In the genomic region with DNA sequence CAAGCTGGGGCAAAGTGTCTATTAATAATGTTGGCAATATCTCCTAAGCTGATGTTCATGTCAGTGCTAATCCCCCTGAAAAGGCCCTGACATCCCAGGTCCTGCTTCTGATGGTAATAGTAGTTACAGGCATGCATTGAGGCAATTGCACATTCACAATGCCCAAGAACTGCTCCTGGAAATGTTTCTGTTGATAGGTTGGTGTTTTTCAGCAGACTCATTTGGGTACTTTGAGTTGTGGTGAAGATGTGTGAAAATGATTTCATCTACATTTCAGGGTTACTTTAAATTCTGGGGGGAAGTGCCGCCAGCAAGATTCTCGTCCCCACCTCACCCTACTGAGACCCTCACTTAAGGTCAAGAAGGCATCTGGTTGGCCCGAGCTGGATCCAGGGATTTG, we compare ENCODE assay signal across 15 cellular contexts.
DNase-seq lines count a peak whose midpoint lies in the region; ATAC-seq and TF ChIP-seq lines count a peak whose summit lies in the region.
"Had no signal": no experiment of that assay in that cellular context is flagged by ENCODE, and none has a peak within 500 bp of the region (broad histone marks: within the 10 kb centered on the region; RNA-seq: fewer than 3 reads in every experiment).

No MANE protein-coding gene starts in this region.

- peaks cover 9% of the 10 kb centered on the region for H3K27me3 Mint-ChIP-seq in stimulated activated naive CD8-positive, alpha-beta T cell treated with anti-CD3 and anti-CD28 coated beads, Interleukin-15, amount 100 ng/mL, for 72 hours

- no peak for TF ChIP-seq POLR2A in upper lobe of left lung (IDR thresholded peaks at IDR 0.05)

- no peaks in the 10 kb centered on the region for H3K9me3 Mint-ChIP-seq in stimulated activated naive CD8-positive, alpha-beta T cell treated with anti-CD3 and anti-CD28 coated beads, Interleukin-15, amount 100 ng/mL, for 72 hours
- no peaks in the 10 kb centered on the region for H3K9me3 Mint-ChIP-seq in stimulated activated effector memory CD8-positive, alpha-beta T cell treated with anti-CD3 and anti-CD28 coated beads, Interleukin-12 subunit alpha, Interleukin-12 subunit beta, amount 100 ng/mL, for 72 hours
- H3K9me3 Mint-ChIP-seq: CD8-positive, alpha-beta memory T cell had no signal

- POLR2A ChIA-PET in HEK293T (lab: Yijun Ruan, JAX): no interaction called here

- H3K27ac Mint-ChIP-seq in stimulated activated naive CD8-positive, alpha-beta T cell treated with anti-CD3 and anti-CD28 coated beads, Interleukin-15, amount 100 ng/mL, for 72 hours: no peak overlapping the region
- no peak overlapping the region for H3K27ac Mint-ChIP-seq in stimulated activated effector memory CD8-positive, alpha-beta T cell treated with anti-CD3 and anti-CD28 coated beads, Interleukin-12 subunit alpha, Interleukin-12 subunit beta, amount 100 ng/mL, for 72 hours
- H3K27ac Mint-ChIP-seq: CD4-positive, CD25-positive, alpha-beta regulatory T cell; CD8-positive, alpha-beta memory T cell had no signal

- no peaks in the 10 kb centered on the region for H3K27me3 ChIP-seq in upper lobe of left lung

- peak; percentile 69 for ATAC-seq in stimulated activated naive CD8-positive, alpha-beta T cell treated with anti-CD3 and anti-CD28 coated beads, Interleukin-15, amount 100 ng/mL, for 72 hours
- no peak for ATAC-seq in stimulated activated naive CD8-positive, alpha-beta T cell treated with anti-CD3 and anti-CD28 coated beads, Interleukin-15, Interleukin-2, amounts not matched to agents 100 U/mL and 50 U/mL, for 24 hours
- ATAC-seq in GM19351 (IDR thresholded peaks at IDR 0.05; ENCODE audit: unreplicated experiment): peak; percentile 76
- peak; percentile 62 for ATAC-seq in stimulated activated effector memory CD8-positive, alpha-beta T cell treated with anti-CD3 and anti-CD28 coated beads, Interleukin-12 subunit alpha, Interleukin-12 subunit beta, amount 100 ng/mL, for 72 hours
- ATAC-seq in upper lobe of left lung (ENCODE audit: low FRiP score in 2 of 2): no peak

- 66 to 83% methylated on average over 3 of the region's 3 CpGs for WGBS in upper lobe of left lung, 2 donors

- no peak for TF ChIP-seq CTCF in upper lobe of left lung (IDR thresholded peaks at IDR 0.05)

- peaks cover 10% of the 10 kb centered on the region for H3K4me1 Mint-ChIP-seq in stimulated activated naive CD8-positive, alpha-beta T cell treated with anti-CD3 and anti-CD28 coated beads, Interleukin-15, amount 100 ng/mL, for 72 hours
- no peaks in the 10 kb centered on the region for H3K4me1 Mint-ChIP-seq in stimulated activated effector memory CD8-positive, alpha-beta T cell treated with anti-CD3 and anti-CD28 coated beads, Interleukin-12 subunit alpha, Interleukin-12 subunit beta, amount 100 ng/mL, for 72 hours
- H3K4me1 Mint-ChIP-seq: CD4-positive, CD25-positive, alpha-beta regulatory T cell had no signal

- CTCF ChIA-PET in HEK293T (lab: Yijun Ruan, JAX): no interaction called here

- H3K36me3 Mint-ChIP-seq in stimulated activated effector memory CD8-positive, alpha-beta T cell treated with anti-CD3 and anti-CD28 coated beads, Interleukin-12 subunit alpha, Interleukin-12 subunit beta, amount 100 ng/mL, for 72 hours: no peaks in the 10 kb centered on the region
- H3K36me3 Mint-ChIP-seq: CD4-positive, CD25-positive, alpha-beta regulatory T cell; CD8-positive, alpha-beta memory T cell had no signal

- no peak overlapping the region for H3K27ac ChIP-seq in upper lobe of left lung
- H3K27ac ChIP-seq: GM23248 had no signal

- no peak overlapping the region for H3K4me3 ChIP-seq in upper lobe of left lung
- H3K4me3 ChIP-seq: GM23248, HAP-1 had no signal

- H3K4me1 ChIP-seq in upper lobe of left lung: peaks cover 5 to 21% (median 6%) of the 10 kb centered on the region in 4 donors
- H3K4me1 ChIP-seq: BE2C, Caco-2, HAP-1 had no signal

- no peak for TF ChIP-seq EP300 in upper lobe of left lung (IDR thresholded peaks at IDR 0.05)

- no peak overlapping the region for H3K4me3 Mint-ChIP-seq in stimulated activated naive CD8-positive, alpha-beta T cell treated with anti-CD3 and anti-CD28 coated beads, Interleukin-15, amount 100 ng/mL, for 72 hours
- H3K4me3 Mint-ChIP-seq in stimulated activated effector memory CD8-positive, alpha-beta T cell treated with anti-CD3 and anti-CD28 coated beads, Interleukin-12 subunit alpha, Interleukin-12 subunit beta, amount 100 ng/mL, for 72 hours: no peak overlapping the region
- H3K4me3 Mint-ChIP-seq: CD4-positive, CD25-positive, alpha-beta regulatory T cell; CD8-positive, alpha-beta memory T cell had no signal

- no peak for DNase-seq in stimulated activated naive CD8-positive, alpha-beta T cell treated with anti-CD3 and anti-CD28 coated beads, Interleukin-15, amount 100 ng/mL, for 72 hours
- no peak for DNase-seq in stimulated activated naive CD8-positive, alpha-beta T cell treated with anti-CD3 and anti-CD28 coated beads, Interleukin-15, Interleukin-2, amounts not matched to agents 100 U/mL and 50 U/mL, for 24 hours
- no peak for DNase-seq in stimulated activated effector memory CD8-positive, alpha-beta T cell treated with anti-CD3 and anti-CD28 coated beads, Interleukin-12 subunit alpha, Interleukin-12 subunit beta, amount 100 ng/mL, for 72 hours (ENCODE audit: low spot score in 2 of 2)
- no peak for DNase-seq in upper lobe of left lung
- no peak for DNase-seq in NCI-H774 (lab: John Stamatoyannopoulos, UW)
- DNase-seq in HEK293T (ENCODE audit: extremely low spot score): no peak
- DNase-seq: ACHN; BE2C; C1 segment of cervical spinal cord; Caco-2; CD4-positive, CD25-positive, alpha-beta regulatory T cell; CD8-positive, alpha-beta memory T cell; GM23248 had no signal

- no peaks in the 10 kb centered on the region for H3K9me3 ChIP-seq in upper lobe of left lung
- H3K9me3 ChIP-seq: BE2C, Caco-2, HAP-1 had no signal

- no peaks in the 10 kb centered on the region for H3K36me3 ChIP-seq in upper lobe of left lung
- H3K36me3 ChIP-seq: BE2C, HAP-1 had no signal

TF ChIP-seq in HEK293T, 16 proteins besides CTCF, POLR2A, EP300 and RAD21:
- no peak for TF ChIP-seq FOXK2 (IDR thresholded peaks at IDR 0.05)
- TF ChIP-seq NFRKB (IDR thresholded peaks at IDR 0.05): no peak
- TF ChIP-seq ELF4 (IDR thresholded peaks at IDR 0.05): no peak
- no peak for TF ChIP-seq ZNF384 (IDR thresholded peaks at IDR 0.05)
- TF ChIP-seq HDGF (IDR thresholded peaks at IDR 0.05; ENCODE audit: borderline replicate concordance): no peak
- TF ChIP-seq TARDBP (IDR thresholded peaks at IDR 0.05): no peak
- no peak for TF ChIP-seq CTBP1 (IDR thresholded peaks at IDR 0.05; ENCODE audit: borderline replicate concordance)
- no peak for TF ChIP-seq FOXM1 (IDR thresholded peaks at IDR 0.05; ENCODE audit: borderline replicate concordance)
- TF ChIP-seq, protein P1, sequence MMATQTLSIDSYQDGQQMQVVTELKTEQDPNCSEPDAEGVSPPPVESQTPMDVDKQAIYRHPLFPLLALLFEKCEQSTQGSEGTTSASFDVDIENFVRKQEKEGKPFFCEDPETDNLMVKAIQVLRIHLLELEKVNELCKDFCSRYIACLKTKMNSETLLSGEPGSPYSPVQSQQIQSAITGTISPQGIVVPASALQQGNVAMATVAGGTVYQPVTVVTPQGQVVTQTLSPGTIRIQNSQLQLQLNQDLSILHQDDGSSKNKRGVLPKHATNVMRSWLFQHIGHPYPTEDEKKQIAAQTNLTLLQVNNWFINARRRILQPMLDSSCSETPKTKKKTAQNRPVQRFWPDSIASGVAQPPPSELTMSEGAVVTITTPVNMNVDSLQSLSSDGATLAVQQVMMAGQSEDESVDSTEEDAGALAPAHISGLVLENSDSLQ (IDR thresholded peaks at IDR 0.05): no peak
- no peak for TF ChIP-seq ARNT (IDR thresholded peaks at IDR 0.05)
- TF ChIP-seq BHLHE40 (IDR thresholded peaks at IDR 0.05; ENCODE audit: borderline replicate concordance): no peak
- TF ChIP-seq SUZ12 (IDR thresholded peaks at IDR 0.05): no peak
- no peak for TF ChIP-seq FOXA1 (IDR thresholded peaks at IDR 0.05)
- no peak for TF ChIP-seq L3MBTL2 (conservative IDR thresholded peaks at IDR 0.05)
- no peak for TF ChIP-seq SP1 (IDR thresholded peaks at IDR 0.05)
- TF ChIP-seq LEF1 (IDR thresholded peaks at IDR 0.05; ENCODE audit: borderline replicate concordance): no peak

Comparison
In these comparisons a context has a peak if more than half of its experiments do, and no peak if none do; other contexts are left out.
1. ATAC-seq: peak in stimulated activated naive CD8-positive, alpha-beta T cell treated with anti-CD3 and anti-CD28 coated beads, Interleukin-15, amount 100 ng/mL, for 72 hours (single experiment), GM19351 (single experiment) and stimulated activated effector memory CD8-positive, alpha-beta T cell treated with anti-CD3 and anti-CD28 coated beads, Interleukin-12 subunit alpha, Interleukin-12 subunit beta, amount 100 ng/mL, for 72 hours (single experiment); none in stimulated activated naive CD8-positive, alpha-beta T cell treated with anti-CD3 and anti-CD28 coated beads, Interleukin-15, Interleukin-2, amounts not matched to agents 100 U/mL and 50 U/mL, for 24 hours (single experiment) and upper lobe of left lung (0 of 2).